1 cellular context compared by ENCODE assay signal in the genomic region with DNA sequence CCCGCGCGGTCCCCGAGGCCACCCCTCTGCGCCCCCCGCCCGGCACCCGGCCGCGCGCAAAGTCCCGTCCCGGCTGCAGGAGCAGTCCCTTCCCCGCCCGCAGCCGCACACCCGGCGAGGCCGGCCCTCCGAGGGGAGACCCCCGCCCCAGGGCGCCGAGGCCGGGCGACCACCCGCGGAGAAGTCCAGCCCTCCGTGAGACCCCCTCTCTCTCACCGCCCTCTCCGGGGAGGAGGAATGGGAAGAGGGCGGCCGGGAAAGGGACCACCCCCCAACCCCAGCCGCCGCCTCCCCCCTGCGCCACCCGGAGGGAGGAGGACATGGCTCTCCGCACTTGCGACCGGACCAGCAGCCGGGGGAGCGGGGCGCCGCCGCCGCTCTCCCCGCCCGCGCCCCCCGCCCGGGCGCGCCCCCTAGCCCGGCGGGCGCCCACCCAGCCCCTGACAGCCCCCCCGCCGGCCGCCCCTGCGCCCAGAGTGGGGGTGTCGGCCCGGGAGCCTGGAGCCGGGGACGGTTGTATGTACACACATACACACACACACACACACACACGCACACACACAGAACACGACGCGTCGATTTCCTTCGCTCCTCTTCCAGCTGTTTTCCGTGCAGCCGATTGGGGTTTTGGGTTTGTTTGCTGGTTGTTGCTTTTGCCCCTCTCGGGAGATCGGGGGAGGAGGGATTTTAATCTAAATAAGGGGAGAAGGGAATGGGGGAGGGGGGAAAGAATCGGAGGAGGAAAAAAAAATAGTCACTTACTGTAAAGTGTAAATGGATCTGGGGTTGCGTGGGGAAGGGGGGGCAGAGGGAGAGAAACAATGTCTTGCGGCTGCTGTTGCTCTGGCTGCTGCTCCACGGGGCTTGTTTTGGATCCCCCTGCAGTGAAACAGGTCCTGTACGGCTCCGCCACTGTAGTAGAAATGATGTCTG.
TF ChIP-seq lines count a peak whose summit lies in the region.

A gene (minus strand): TSS at position 925 of the 933 bp plus-strand sequence.

TF ChIP-seq in K562, 482 proteins besides CTCF, POLR2A, EP300 and RAD21 (continued from another document and continues in another):
- no peak for TF ChIP-seq FOSL1 (tag; conservative IDR thresholded peaks at IDR 0.05)
- TF ChIP-seq ARID1B (IDR thresholded peaks at IDR 0.05): no peak
- TF ChIP-seq ZZZ3 (IDR thresholded peaks at IDR 0.05): no peak
- no peak for TF ChIP-seq MXI1 (IDR thresholded peaks at IDR 0.05; ENCODE audit: low read depth, low read length)
- TF ChIP-seq ZNF239 (CRISPR knock-in tag; IDR thresholded peaks at IDR 0.05): no peak
- TF ChIP-seq PHB2 (IDR thresholded peaks at IDR 0.05; ENCODE audit: low read depth): no peak
- no peak for TF ChIP-seq KLF13 (tag; IDR thresholded peaks at IDR 0.05; ENCODE audit: borderline replicate concordance, low read depth)
- no peak for TF ChIP-seq ZC3H4 (CRISPR knock-in tag; IDR thresholded peaks at IDR 0.05; ENCODE audit: borderline replicate concordance)
- TF ChIP-seq, protein P1, sequence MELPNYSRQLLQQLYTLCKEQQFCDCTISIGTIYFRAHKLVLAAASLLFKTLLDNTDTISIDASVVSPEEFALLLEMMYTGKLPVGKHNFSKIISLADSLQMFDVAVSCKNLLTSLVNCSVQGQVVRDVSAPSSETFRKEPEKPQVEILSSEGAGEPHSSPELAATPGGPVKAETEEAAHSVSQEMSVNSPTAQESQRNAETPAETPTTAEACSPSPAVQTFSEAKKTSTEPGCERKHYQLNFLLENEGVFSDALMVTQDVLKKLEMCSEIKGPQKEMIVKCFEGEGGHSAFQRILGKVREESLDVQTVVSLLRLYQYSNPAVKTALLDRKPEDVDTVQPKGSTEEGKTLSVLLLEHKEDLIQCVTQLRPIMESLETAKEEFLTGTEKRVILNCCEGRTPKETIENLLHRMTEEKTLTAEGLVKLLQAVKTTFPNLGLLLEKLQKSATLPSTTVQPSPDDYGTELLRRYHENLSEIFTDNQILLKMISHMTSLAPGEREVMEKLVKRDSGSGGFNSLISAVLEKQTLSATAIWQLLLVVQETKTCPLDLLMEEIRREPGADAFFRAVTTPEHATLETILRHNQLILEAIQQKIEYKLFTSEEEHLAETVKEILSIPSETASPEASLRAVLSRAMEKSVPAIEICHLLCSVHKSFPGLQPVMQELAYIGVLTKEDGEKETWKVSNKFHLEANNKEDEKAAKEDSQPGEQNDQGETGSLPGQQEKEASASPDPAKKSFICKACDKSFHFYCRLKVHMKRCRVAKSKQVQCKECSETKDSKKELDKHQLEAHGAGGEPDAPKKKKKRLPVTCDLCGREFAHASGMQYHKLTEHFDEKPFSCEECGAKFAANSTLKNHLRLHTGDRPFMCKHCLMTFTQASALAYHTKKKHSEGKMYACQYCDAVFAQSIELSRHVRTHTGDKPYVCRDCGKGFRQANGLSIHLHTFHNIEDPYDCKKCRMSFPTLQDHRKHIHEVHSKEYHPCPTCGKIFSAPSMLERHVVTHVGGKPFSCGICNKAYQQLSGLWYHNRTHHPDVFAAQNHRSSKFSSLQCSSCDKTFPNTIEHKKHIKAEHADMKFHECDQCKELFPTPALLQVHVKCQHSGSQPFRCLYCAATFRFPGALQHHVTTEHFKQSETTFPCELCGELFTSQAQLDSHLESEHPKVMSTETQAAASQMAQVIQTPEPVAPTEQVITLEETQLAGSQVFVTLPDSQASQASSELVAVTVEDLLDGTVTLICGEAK (IDR thresholded peaks at IDR 0.05): peak; percentile 54; the same call in 1 of the 2 replicates
- TF ChIP-seq, protein P1 (CRISPR knock-in tag; IDR thresholded peaks at IDR 0.05): no peak
- no peak for TF ChIP-seq CEBPG (CRISPR knock-in tag; IDR thresholded peaks at IDR 0.05)
- TF ChIP-seq CEBPG (tag; conservative IDR thresholded peaks at IDR 0.05 in 1 of 2, IDR thresholded peaks at IDR 0.05 in 1 of 2): no peak
- TF ChIP-seq, protein P2, sequence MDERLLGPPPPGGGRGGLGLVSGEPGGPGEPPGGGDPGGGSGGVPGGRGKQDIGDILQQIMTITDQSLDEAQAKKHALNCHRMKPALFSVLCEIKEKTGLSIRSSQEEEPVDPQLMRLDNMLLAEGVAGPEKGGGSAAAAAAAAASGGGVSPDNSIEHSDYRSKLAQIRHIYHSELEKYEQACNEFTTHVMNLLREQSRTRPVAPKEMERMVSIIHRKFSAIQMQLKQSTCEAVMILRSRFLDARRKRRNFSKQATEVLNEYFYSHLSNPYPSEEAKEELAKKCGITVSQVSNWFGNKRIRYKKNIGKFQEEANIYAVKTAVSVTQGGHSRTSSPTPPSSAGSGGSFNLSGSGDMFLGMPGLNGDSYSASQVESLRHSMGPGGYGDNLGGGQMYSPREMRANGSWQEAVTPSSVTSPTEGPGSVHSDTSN (CRISPR knock-in tag; IDR thresholded peaks at IDR 0.05; ENCODE audit: low read depth): no peak
- TF ChIP-seq, protein P2 (tag; conservative IDR thresholded peaks at IDR 0.05; ENCODE audit: low read depth): no peak
- TF ChIP-seq, protein P3, sequence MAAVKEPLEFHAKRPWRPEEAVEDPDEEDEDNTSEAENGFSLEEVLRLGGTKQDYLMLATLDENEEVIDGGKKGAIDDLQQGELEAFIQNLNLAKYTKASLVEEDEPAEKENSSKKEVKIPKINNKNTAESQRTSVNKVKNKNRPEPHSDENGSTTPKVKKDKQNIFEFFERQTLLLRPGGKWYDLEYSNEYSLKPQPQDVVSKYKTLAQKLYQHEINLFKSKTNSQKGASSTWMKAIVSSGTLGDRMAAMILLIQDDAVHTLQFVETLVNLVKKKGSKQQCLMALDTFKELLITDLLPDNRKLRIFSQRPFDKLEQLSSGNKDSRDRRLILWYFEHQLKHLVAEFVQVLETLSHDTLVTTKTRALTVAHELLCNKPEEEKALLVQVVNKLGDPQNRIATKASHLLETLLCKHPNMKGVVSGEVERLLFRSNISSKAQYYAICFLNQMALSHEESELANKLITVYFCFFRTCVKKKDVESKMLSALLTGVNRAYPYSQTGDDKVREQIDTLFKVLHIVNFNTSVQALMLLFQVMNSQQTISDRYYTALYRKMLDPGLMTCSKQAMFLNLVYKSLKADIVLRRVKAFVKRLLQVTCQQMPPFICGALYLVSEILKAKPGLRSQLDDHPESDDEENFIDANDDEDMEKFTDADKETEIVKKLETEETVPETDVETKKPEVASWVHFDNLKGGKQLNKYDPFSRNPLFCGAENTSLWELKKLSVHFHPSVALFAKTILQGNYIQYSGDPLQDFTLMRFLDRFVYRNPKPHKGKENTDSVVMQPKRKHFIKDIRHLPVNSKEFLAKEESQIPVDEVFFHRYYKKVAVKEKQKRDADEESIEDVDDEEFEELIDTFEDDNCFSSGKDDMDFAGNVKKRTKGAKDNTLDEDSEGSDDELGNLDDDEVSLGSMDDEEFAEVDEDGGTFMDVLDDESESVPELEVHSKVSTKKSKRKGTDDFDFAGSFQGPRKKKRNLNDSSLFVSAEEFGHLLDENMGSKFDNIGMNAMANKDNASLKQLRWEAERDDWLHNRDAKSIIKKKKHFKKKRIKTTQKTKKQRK (IDR thresholded peaks at IDR 0.05; ENCODE audit: borderline replicate concordance, low read depth, low read length): no peak
- TF ChIP-seq ZNF780A (CRISPR knock-in tag; IDR thresholded peaks at IDR 0.05): 0 out of 2 replicates have a peak, but pooled peaks have one; percentile 14
- TF ChIP-seq, protein P4, sequence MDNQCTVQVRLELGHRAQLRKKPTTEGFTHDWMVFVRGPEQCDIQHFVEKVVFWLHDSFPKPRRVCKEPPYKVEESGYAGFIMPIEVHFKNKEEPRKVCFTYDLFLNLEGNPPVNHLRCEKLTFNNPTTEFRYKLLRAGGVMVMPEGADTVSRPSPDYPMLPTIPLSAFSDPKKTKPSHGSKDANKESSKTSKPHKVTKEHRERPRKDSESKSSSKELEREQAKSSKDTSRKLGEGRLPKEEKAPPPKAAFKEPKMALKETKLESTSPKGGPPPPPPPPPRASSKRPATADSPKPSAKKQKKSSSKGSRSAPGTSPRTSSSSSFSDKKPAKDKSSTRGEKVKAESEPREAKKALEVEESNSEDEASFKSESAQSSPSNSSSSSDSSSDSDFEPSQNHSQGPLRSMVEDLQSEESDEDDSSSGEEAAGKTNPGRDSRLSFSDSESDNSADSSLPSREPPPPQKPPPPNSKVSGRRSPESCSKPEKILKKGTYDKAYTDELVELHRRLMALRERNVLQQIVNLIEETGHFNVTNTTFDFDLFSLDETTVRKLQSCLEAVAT (IDR thresholded peaks at IDR 0.05): peak; percentile 25 to 54; a peak in 2 of 4 replicates
- TF ChIP-seq HCFC1 (IDR thresholded peaks at IDR 0.05; ENCODE audit: low read depth, low read length): no peak
- TF ChIP-seq ETV1 (tag; conservative IDR thresholded peaks at IDR 0.05; ENCODE audit: low read depth): no peak
- TF ChIP-seq ZNF140 (CRISPR knock-in tag; IDR thresholded peaks at IDR 0.05): no peak
- peak; percentile 68; the same call in 1 of the 2 replicates for TF ChIP-seq ZBTB7A (IDR thresholded peaks at IDR 0.05; ENCODE audit: borderline replicate concordance, control insufficient read depth, low read depth, low read length)
- TF ChIP-seq MYC (IDR thresholded peaks at IDR 0.05; ENCODE audit: low read depth, low read length): no peak
- no peak for TF ChIP-seq MYC (CRISPR knock-in tag; IDR thresholded peaks at IDR 0.05; ENCODE audit: borderline replicate concordance, low read depth)
- peak; percentile 39 for TF ChIP-seq DACH1 (IDR thresholded peaks at IDR 0.05; ENCODE audit: partially characterized antibody)
- no peak for TF ChIP-seq ZFP36 (IDR thresholded peaks at IDR 0.05; ENCODE audit: low read depth, low read length, partially characterized antibody)
- TF ChIP-seq, protein P5, sequence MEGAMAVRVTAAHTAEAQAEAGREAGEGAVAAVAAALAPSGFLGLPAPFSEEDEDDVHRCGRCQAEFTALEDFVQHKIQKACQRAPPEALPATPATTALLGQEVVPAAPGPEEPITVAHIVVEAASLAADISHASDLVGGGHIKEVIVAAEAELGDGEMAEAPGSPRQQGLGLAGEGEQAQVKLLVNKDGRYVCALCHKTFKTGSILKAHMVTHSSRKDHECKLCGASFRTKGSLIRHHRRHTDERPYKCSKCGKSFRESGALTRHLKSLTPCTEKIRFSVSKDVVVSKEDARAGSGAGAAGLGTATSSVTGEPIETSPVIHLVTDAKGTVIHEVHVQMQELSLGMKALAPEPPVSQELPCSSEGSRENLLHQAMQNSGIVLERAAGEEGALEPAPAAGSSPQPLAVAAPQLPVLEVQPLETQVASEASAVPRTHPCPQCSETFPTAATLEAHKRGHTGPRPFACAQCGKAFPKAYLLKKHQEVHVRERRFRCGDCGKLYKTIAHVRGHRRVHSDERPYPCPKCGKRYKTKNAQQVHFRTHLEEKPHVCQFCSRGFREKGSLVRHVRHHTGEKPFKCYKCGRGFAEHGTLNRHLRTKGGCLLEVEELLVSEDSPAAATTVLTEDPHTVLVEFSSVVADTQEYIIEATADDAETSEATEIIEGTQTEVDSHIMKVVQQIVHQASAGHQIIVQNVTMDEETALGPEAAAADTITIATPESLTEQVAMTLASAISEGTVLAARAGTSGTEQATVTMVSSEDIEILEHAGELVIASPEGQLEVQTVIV (CRISPR knock-in tag; IDR thresholded peaks at IDR 0.05; ENCODE audit: borderline replicate concordance): 0 out of 2 replicates have a peak, but pooled peaks have one; percentile 29
- no peak for TF ChIP-seq PHB (CRISPR knock-in tag; IDR thresholded peaks at IDR 0.05)
- TF ChIP-seq, protein P6, sequence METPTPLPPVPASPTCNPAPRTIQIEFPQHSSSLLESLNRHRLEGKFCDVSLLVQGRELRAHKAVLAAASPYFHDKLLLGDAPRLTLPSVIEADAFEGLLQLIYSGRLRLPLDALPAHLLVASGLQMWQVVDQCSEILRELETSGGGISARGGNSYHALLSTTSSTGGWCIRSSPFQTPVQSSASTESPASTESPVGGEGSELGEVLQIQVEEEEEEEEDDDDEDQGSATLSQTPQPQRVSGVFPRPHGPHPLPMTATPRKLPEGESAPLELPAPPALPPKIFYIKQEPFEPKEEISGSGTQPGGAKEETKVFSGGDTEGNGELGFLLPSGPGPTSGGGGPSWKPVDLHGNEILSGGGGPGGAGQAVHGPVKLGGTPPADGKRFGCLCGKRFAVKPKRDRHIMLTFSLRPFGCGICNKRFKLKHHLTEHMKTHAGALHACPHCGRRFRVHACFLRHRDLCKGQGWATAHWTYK (CRISPR knock-in tag; IDR thresholded peaks at IDR 0.05): no peak
- no peak for TF ChIP-seq SMAD3 (CRISPR knock-in tag; conservative IDR thresholded peaks at IDR 0.05)
- peak; percentile 67; the same call in 1 of the 2 replicates for TF ChIP-seq ELF4 (CRISPR knock-in tag; IDR thresholded peaks at IDR 0.05)
- TF ChIP-seq NR2C1 (IDR thresholded peaks at IDR 0.05): no peak
- TF ChIP-seq NR2C1 (tag; IDR thresholded peaks at IDR 0.05): no peak
- no peak for TF ChIP-seq SPI1 (IDR thresholded peaks at IDR 0.05; ENCODE audit: borderline replicate concordance, low read depth, low read length)
- no peak for TF ChIP-seq TCF3 (CRISPR knock-in tag; IDR thresholded peaks at IDR 0.05)
- TF ChIP-seq NFIX (CRISPR knock-in tag; IDR thresholded peaks at IDR 0.05; ENCODE audit: low read depth): no peak
- no peak for TF ChIP-seq KLF10 (CRISPR knock-in tag; IDR thresholded peaks at IDR 0.05)
- no peak for TF ChIP-seq ZNF134 (CRISPR knock-in tag; conservative IDR thresholded peaks at IDR 0.05)
- no peak for TF ChIP-seq ZNF644 (tag; IDR thresholded peaks at IDR 0.05; ENCODE audit: low read depth)
